Comparison of ENCODE assay signal across 18 cellular contexts in the genomic region with DNA sequence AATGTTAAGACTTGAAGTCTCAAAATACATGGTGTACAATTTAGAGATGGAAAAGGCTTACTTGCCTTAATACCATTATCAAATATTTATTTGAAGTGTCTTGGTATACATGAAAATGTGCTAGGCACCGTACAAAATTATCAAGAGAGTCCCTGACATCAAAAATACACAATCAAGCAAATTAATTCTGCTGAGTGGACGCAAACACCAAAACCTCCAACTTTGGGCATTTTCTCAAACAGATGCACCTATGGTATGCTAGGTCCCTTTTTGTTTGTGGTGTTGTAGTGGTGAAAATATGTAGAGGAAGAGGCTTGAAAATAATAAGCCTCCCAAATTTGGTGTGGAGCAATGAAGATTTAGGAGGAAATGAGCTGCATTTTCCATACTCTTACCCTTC. TPM values are rescaled to one million over a fixed set of nuclear protein-coding genes. Genes with fewer than 3 reads are reported as not detected.
DNase-seq lines count a peak whose midpoint lies in the region; ATAC-seq, FAIRE-seq and TF ChIP-seq lines count a peak whose summit lies in the region.
"Had no signal": no experiment of that assay in that cellular context is flagged by ENCODE, and none has a peak within 500 bp of the region (broad histone marks: within the 10 kb centered on the region; RNA-seq: fewer than 3 reads in every experiment).

No MANE protein-coding gene starts in this region.

- no peaks in the 10 kb centered on the region for H3K9me3 ChIP-seq in A549
- H3K9me3 ChIP-seq: BLaER1 treated with 17β-estradiol and CSF1 and Interleukin-3, amounts not matched to agents 10 nM and 100 nM had no signal

- no peak for FAIRE-seq in A549 (lab: Jason Lieb, UNC)
- FAIRE-seq in GM12891 (lab: Jason Lieb, UNC), result peak; percentile 5
- FAIRE-seq: GM19239, H1 had no signal

- intact Hi-C loops in activated T-helper 2 cell treated with anti-CD3 and anti-CD28 coated beads, Interferon-gamma antibody, Interleukin-2, Interleukin-4, amounts not matched to agents 10 μg/mL and 5 μg/mL and 100 μg/mL, durations not matched to agents 14 hours and 24 hours and 36 hours (cut with micrococcal nuclease), result no loop called here

- ATAC-seq in A549 (no peak), HG03521 (IDR thresholded peaks at IDR 0.05; ENCODE audit: unreplicated experiment) (no peak)

- TF ChIP-seq POLR2A in A549 (IDR thresholded peaks at IDR 0.05; ENCODE audit: low read length), result no peak
- no peak for TF ChIP-seq POLR2A in GM12891 (IDR thresholded peaks at IDR 0.05; ENCODE audit: low read depth, low read length)

- H3K9me3 Mint-ChIP-seq in activated T-cell treated with anti-CD3 and anti-CD28 coated beads, Interleukin-2, amount 50 U/mL, for 24 hours, result no peaks in the 10 kb centered on the region
- no peaks in the 10 kb centered on the region for H3K9me3 Mint-ChIP-seq in activated T-helper 2 cell treated with anti-CD3 and anti-CD28 coated beads, Interferon-gamma antibody, Interleukin-2, Interleukin-4, amounts not matched to agents 10 μg/mL and 5 μg/mL and 100 μg/mL, durations not matched to agents 14 hours and 24 hours and 36 hours
- H3K9me3 Mint-ChIP-seq: CD8-positive, alpha-beta memory T cell; H9; IgD-negative memory B cell had no signal

- peaks cover 58% of the 10 kb centered on the region for H3K36me3 Mint-ChIP-seq in activated T-cell treated with anti-CD3 and anti-CD28 coated beads, Interleukin-2, amount 50 U/mL, for 24 hours (ENCODE audit: low read depth)
- H3K36me3 Mint-ChIP-seq in activated T-helper 2 cell treated with anti-CD3 and anti-CD28 coated beads, Interferon-gamma antibody, Interleukin-2, Interleukin-4, amounts not matched to agents 10 μg/mL and 5 μg/mL and 100 μg/mL, durations not matched to agents 14 hours and 24 hours and 36 hours (ENCODE audit: low read depth), result peaks cover 40% of the 10 kb centered on the region

- no peak overlapping the region for H3K4me2 ChIP-seq in A549
- H3K4me2 ChIP-seq: BLaER1 treated with 17β-estradiol and CSF1 and Interleukin-3, amounts not matched to agents 10 nM and 100 nM; KMS-11 had no signal

- no peak for TF ChIP-seq EP300 in A549 (IDR thresholded peaks at IDR 0.05)

- H3K27ac ChIP-seq in A549, result no peak overlapping the region
- H3K27ac ChIP-seq: BLaER1 treated with 17β-estradiol and CSF1 and Interleukin-3, amounts not matched to agents 10 nM and 100 nM; HL-60; KMS-11 had no signal

- H3K4me1 Mint-ChIP-seq in activated T-cell treated with anti-CD3 and anti-CD28 coated beads, Interleukin-2, amount 50 U/mL, for 24 hours (ENCODE audit: low read depth), result peaks cover 40% of the 10 kb centered on the region
- H3K4me1 Mint-ChIP-seq in activated T-helper 2 cell treated with anti-CD3 and anti-CD28 coated beads, Interferon-gamma antibody, Interleukin-2, Interleukin-4, amounts not matched to agents 10 μg/mL and 5 μg/mL and 100 μg/mL, durations not matched to agents 14 hours and 24 hours and 36 hours (ENCODE audit: low read depth), result peaks cover 24% of the 10 kb centered on the region
- H3K4me1 Mint-ChIP-seq: H9 had no signal

- H3K4me1 ChIP-seq in A549, result no peaks in the 10 kb centered on the region
- H3K4me1 ChIP-seq: BLaER1 treated with 17β-estradiol and CSF1 and Interleukin-3, amounts not matched to agents 10 nM and 100 nM had no signal

- no peak overlapping the region for H3K4me3 Mint-ChIP-seq in activated T-cell treated with anti-CD3 and anti-CD28 coated beads, Interleukin-2, amount 50 U/mL, for 24 hours
- no peak overlapping the region for H3K4me3 Mint-ChIP-seq in activated T-helper 2 cell treated with anti-CD3 and anti-CD28 coated beads, Interferon-gamma antibody, Interleukin-2, Interleukin-4, amounts not matched to agents 10 μg/mL and 5 μg/mL and 100 μg/mL, durations not matched to agents 14 hours and 24 hours and 36 hours (ENCODE audit: low read depth)
- H3K4me3 Mint-ChIP-seq: B cell; CD8-positive, alpha-beta memory T cell; H9; IgD-negative memory B cell had no signal

- no peak for TF ChIP-seq RAD21 in A549 (conservative IDR thresholded peaks at IDR 0.05 in 1 of 2, IDR thresholded peaks at IDR 0.05 in 1 of 2)

- H3K27me3 Mint-ChIP-seq in activated T-cell treated with anti-CD3 and anti-CD28 coated beads, Interleukin-2, amount 50 U/mL, for 24 hours, result no peaks in the 10 kb centered on the region
- no peaks in the 10 kb centered on the region for H3K27me3 Mint-ChIP-seq in activated T-helper 2 cell treated with anti-CD3 and anti-CD28 coated beads, Interferon-gamma antibody, Interleukin-2, Interleukin-4, amounts not matched to agents 10 μg/mL and 5 μg/mL and 100 μg/mL, durations not matched to agents 14 hours and 24 hours and 36 hours (ENCODE audit: low read depth)
- H3K27me3 Mint-ChIP-seq: B cell; CD8-positive, alpha-beta memory T cell; IgD-negative memory B cell had no signal

- 91% methylated on average over 2 of the region's 2 CpGs for WGBS in A549 (ENCODE audit: missing lambda C conversion rate)

- H3K4me3 ChIP-seq in A549, result no peak overlapping the region
- H3K4me3 ChIP-seq: BLaER1 treated with 17β-estradiol and CSF1 and Interleukin-3, amounts not matched to agents 10 nM and 100 nM had no signal

- CTCF ChIA-PET in A549 (lab: Yijun Ruan, JAX), result no interaction called here

- no peak for TF ChIP-seq CTCF in A549 (IDR thresholded peaks at IDR 0.05)

- H3K27ac Mint-ChIP-seq in activated T-cell treated with anti-CD3 and anti-CD28 coated beads, Interleukin-2, amount 50 U/mL, for 24 hours, result peak overlapping the region; percentile 30
- peak overlapping the region; percentile 38 for H3K27ac Mint-ChIP-seq in activated T-helper 2 cell treated with anti-CD3 and anti-CD28 coated beads, Interferon-gamma antibody, Interleukin-2, Interleukin-4, amounts not matched to agents 10 μg/mL and 5 μg/mL and 100 μg/mL, durations not matched to agents 14 hours and 24 hours and 36 hours
- H3K27ac Mint-ChIP-seq: B cell, H9, IgD-negative memory B cell had no signal

- POLR2A ChIA-PET in A549 (lab: Yijun Ruan, JAX), result interaction anchor here (0.8 kb wide), 1 partner anchor 25 kb away, joined by 3 read pairs; a partner anchor contains a TSS

- no peak for DNase-seq in activated T-cell treated with anti-CD3 and anti-CD28 coated beads, Interleukin-2, amount 50 U/mL, for 24 hours
- DNase-seq in activated T-cell treated with anti-CD3 and anti-CD28 coated beads, Interleukin-2, amount 50 U/mL, for 1 hour, result no peak
- DNase-seq in A549 (ENCODE audit: low read depth in 1 of 2, low spot score in 1 of 2), result no peak
- DNase-seq in GM12891 (ENCODE audit: insufficient read length, low spot score), result no peak
- no peak for DNase-seq in activated T-helper 2 cell treated with anti-CD3 and anti-CD28 coated beads, Interferon-gamma antibody, Interleukin-2, Interleukin-4, amounts not matched to agents 10 μg/mL and 5 μg/mL and 100 μg/mL, durations not matched to agents 14 hours and 24 hours and 36 hours (ENCODE audit: low spot score)
- DNase-seq in islet precursor cell, result no peak
- DNase-seq: 8988T; CD8-positive, alpha-beta memory T cell; COR-L47; H9 had no signal

TF ChIP-seq in A549, 52 proteins besides CTCF, POLR2A, EP300 and RAD21:
- TF ChIP-seq MAFK (IDR thresholded peaks at IDR 0.05; ENCODE audit: partially characterized antibody) (peak; percentile 68), HOXA7 (CRISPR knock-in tag; IDR thresholded peaks at IDR 0.05) (no peak)

TF ChIP-seq in GM12891, 5 proteins besides CTCF, POLR2A, EP300 and RAD21:
- TF ChIP-seq POU2F2 (IDR thresholded peaks at IDR 0.05; ENCODE audit: low read depth, low read length) (no peak), SPI1 (IDR thresholded peaks at IDR 0.05; ENCODE audit: low read depth, low read length) (no peak), POLR2AphosphoS5 (IDR thresholded peaks at IDR 0.05; ENCODE audit: low read depth, low read length) (no peak), TAF1 (IDR thresholded peaks at IDR 0.05; ENCODE audit: low read depth, low read length) (no peak), PAX5 (IDR thresholded peaks at IDR 0.05; ENCODE audit: insufficient read depth, low read length, severe bottlenecking) (no peak)

RNA-seq across cellular contexts. Expression of a gene that starts 24.8 kb away (rescaled TPM):
- polyA plus RNA-seq in A549 (2011; rRNA removed) (17.2 and 17.8 TPM in 2 replicates), A549 (2017; fragmentation: RNase III; extraction: RNeasy Plus Mini Kit Qiagen cat#74134 plus additional on column Dnase treatment) (8.7 to 10.2 TPM (median 9.0 TPM) in 3 replicates)
- 2.9 and 3.6 TPM in 2 replicates for polyA plus RNA-seq in A549 (2012; cell fraction: cytosol; rRNA removed)
- polyA plus RNA-seq in A549 (2012; cell fraction: nucleus; rRNA removed), result 5.1 and 7.0 TPM in 2 replicates
- 13.6 and 15.3 TPM in 2 replicates for polyA minus RNA-seq in A549 (2011; rRNA and poly(A)+ RNA removed)
- polyA plus RNA-seq in GM12891 (2012; ENCODE audit: low read depth, missing spikeins), result 10.5 TPM
- 40.2 and 40.8 TPM in 2 replicates for total RNA-seq in activated T-helper 2 cell treated with anti-CD3 and anti-CD28 coated beads, Interferon-gamma antibody, Interleukin-2, Interleukin-4, amounts not matched to agents 10 μg/mL and 5 μg/mL and 100 μg/mL, durations not matched to agents 14 hours and 24 hours and 36 hours
